8 cellular contexts compared by ENCODE assay signal in the genomic region with DNA sequence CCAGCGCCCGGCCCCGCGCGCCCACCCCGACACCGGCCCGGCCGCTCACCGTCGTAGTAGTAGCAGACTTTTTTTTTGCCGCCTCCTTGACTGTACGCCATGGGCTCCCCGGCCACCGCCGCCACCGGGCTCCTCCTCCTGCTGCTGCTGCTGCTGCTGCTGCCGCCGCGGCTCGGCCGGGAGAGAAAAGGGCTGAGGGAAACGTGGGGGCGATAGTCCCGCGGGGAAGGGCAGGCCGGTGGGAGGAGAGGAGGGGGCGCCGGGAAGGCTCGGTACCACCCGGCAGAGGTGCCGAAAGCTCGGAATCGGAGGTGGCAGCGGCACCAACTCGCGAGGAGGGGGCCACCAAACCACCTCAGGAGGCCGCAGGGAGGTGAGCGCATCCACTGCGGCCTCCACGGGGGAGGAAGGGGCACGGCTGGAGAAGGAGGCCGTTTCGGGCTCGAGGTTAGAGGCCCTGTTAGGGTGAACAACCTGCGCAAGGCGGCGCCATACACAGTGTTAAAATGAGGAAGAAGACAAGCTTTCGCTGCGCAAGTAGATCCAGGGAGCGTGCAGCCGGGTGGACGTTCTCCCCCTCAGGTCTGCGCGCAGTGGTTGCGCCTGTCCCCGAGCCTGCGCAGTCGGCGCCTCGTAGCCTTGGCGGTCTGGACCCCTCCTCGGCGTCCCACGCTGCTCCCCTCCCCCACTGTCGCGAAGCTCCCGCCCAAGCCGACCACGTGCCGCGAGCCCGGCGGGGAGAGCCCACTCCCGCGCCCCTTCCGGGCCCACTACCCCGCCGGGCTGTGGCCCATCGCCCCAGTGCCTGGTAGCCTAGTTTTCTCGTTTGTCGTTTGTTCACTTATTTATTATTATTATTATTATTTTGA. TPM values are rescaled to one million over a fixed set of nuclear protein-coding genes. Genes with fewer than 3 reads are reported as not detected.
DNase-seq lines count a peak whose midpoint lies in the region; ATAC-seq and TF ChIP-seq lines count a peak whose summit lies in the region.

A gene (minus strand): TSS at position 341 of the 869 bp plus-strand sequence. CDS start 240 bp downstream, at position 101.

- H3K9me3 ChIP-seq in Panc1 (ENCODE audit: control insufficient read depth, insufficient read depth, low read depth, low read length): no peaks in the 10 kb centered on the region
- H3K9me3 ChIP-seq in esophagus muscularis mucosa: no peaks in the 10 kb centered on the region

- in situ Hi-C loops in Panc1 (cut with HindIII; ENCODE audit: low pct_unique_long_range_greater_than_20kb, low sequenced_read_pairs): no loop called here

- H3K4me3 ChIP-seq in Panc1 (ENCODE audit: low read depth in 2 of 2, low read length in 2 of 2) (peak within 1 kb of the TSS; percentile 85 to 89), esophagus muscularis mucosa (peak within 1 kb of the TSS; percentile 94 to 99 (median 98))

- ATAC-seq in GM21526 (IDR thresholded peaks at IDR 0.05; ENCODE audit: low FRiP score, unreplicated experiment): peak; percentile 82
- peak; percentile 92 for ATAC-seq in Panc1
- ATAC-seq in stimulated activated effector memory CD8-positive, alpha-beta T cell treated with anti-CD3 and anti-CD28 coated beads, Interleukin-12 subunit alpha, Interleukin-12 subunit beta, amount 100 ng/mL, for 72 hours: peak; percentile 84

- H3K4me1 ChIP-seq in Panc1 (ENCODE audit: control insufficient read depth, insufficient read depth, low read length) (peaks cover 22% of the 10 kb centered on the region), esophagus muscularis mucosa (peaks cover 17 to 46% (median 39%) of the 10 kb centered on the region in 4 donors)

- TF ChIP-seq EP300 in esophagus muscularis mucosa (IDR thresholded peaks at IDR 0.05): no peak

- POLR2A ChIA-PET in Panc1 (lab: Charles Lee): no interaction called here

- H3K4me3 Mint-ChIP-seq in stimulated activated effector memory CD8-positive, alpha-beta T cell treated with anti-CD3 and anti-CD28 coated beads, Interleukin-12 subunit alpha, Interleukin-12 subunit beta, amount 100 ng/mL, for 72 hours: peak within 1 kb of the TSS; percentile 96

- no peak for TF ChIP-seq CTCF in Panc1 (IDR thresholded peaks at IDR 0.05)
- TF ChIP-seq CTCF in esophagus muscularis mucosa (IDR thresholded peaks at IDR 0.05): peak in 1 of 3 experiments; percentile 2

- peak within 1 kb of the TSS; percentile 91 for H3K27ac ChIP-seq in Panc1 (ENCODE audit: low read length)
- H3K27ac ChIP-seq in esophagus muscularis mucosa (replicated peaks in 1 of 4): peak within 1 kb of the TSS; percentile 91 to 97 (median 94)

- DNase-seq in DMS153 treated with DMSO at 0.1 percent for 48 hours (lab: John Stamatoyannopoulos, UW; ENCODE audit: unreplicated experiment) (peak; percentile 81), HuH-7.5 (ENCODE audit: low spot score) (peak; percentile 80), Panc1 (ENCODE audit: low read depth, low spot score) (peak; percentile 43), esophagus muscularis mucosa (ENCODE audit: extremely low spot score) (no peak), myocyte (ENCODE audit: low read depth) (peak; percentile 84)
- DNase-seq in activated T-cell treated with anti-CD3 and anti-CD28 coated beads, Interleukin-2, amount 50 U/mL, for 48 hours: peak; percentile 89 to 91
- DNase-seq in stimulated activated effector memory CD8-positive, alpha-beta T cell treated with anti-CD3 and anti-CD28 coated beads, Interleukin-12 subunit alpha, Interleukin-12 subunit beta, amount 100 ng/mL, for 72 hours (ENCODE audit: low spot score in 2 of 2): peak; percentile 86 to 95

- H3K4me1 Mint-ChIP-seq in stimulated activated effector memory CD8-positive, alpha-beta T cell treated with anti-CD3 and anti-CD28 coated beads, Interleukin-12 subunit alpha, Interleukin-12 subunit beta, amount 100 ng/mL, for 72 hours: peaks cover 23% of the 10 kb centered on the region

- intact Hi-C loops in Panc1 (cut with micrococcal nuclease; ENCODE audit: unreplicated experiment) (no loop called here), esophagus muscularis mucosa (cut with DNase I) (no loop called here)

- H3K27me3 ChIP-seq in Panc1 (ENCODE audit: control insufficient read depth, insufficient read depth, low read length) (no peaks in the 10 kb centered on the region), esophagus muscularis mucosa (no peaks in the 10 kb centered on the region)

- under 1% methylated on average over 64 of the region's 82 CpGs for WGBS in esophagus muscularis mucosa

- H3K36me3 ChIP-seq in Panc1 (ENCODE audit: control insufficient read depth, insufficient read depth, low read length): no peaks in the 10 kb centered on the region
- H3K36me3 ChIP-seq in esophagus muscularis mucosa: no peaks in the 10 kb centered on the region

- no TSS peak for BruUV-seq in Panc1 (replicated peaks; lab: Mats Ljungman, UMichigan)

- TF ChIP-seq POLR2A in esophagus muscularis mucosa (IDR thresholded peaks at IDR 0.05; ENCODE audit: low read depth): no peak

- H3K9me3 Mint-ChIP-seq in stimulated activated effector memory CD8-positive, alpha-beta T cell treated with anti-CD3 and anti-CD28 coated beads, Interleukin-12 subunit alpha, Interleukin-12 subunit beta, amount 100 ng/mL, for 72 hours: no peaks in the 10 kb centered on the region

- CTCF ChIA-PET in Panc1 (lab: Charles Lee): interaction anchor here (0.6 to 0.7 kb wide), 2 partner anchors 304 to 372 kb away, joined by 4 to 7 read pairs; a partner anchor contains a TSS

- H3K36me3 Mint-ChIP-seq in stimulated activated effector memory CD8-positive, alpha-beta T cell treated with anti-CD3 and anti-CD28 coated beads, Interleukin-12 subunit alpha, Interleukin-12 subunit beta, amount 100 ng/mL, for 72 hours: peaks cover 9% of the 10 kb centered on the region

- H3K27ac Mint-ChIP-seq in stimulated activated effector memory CD8-positive, alpha-beta T cell treated with anti-CD3 and anti-CD28 coated beads, Interleukin-12 subunit alpha, Interleukin-12 subunit beta, amount 100 ng/mL, for 72 hours: peak within 1 kb of the TSS; percentile 100

RNA-seq across cellular contexts. Expression of the gene that starts here (rescaled TPM):
- total RNA-seq in Panc1 (2021; ENCODE audit: unreplicated experiment) (206 TPM), esophagus muscularis mucosa (10 to 100 TPM; 39.5 to 52.0 (median 42.6) TPM), myocyte (59.6 and 67.4 TPM in 2 replicates)
- polyA plus RNA-seq in Panc1 (2012; ENCODE audit: insufficient read length): 156 TPM
- polyA plus RNA-seq in myocyte (2012): 84.5 TPM
